ENCODE assay signal across 13 cellular contexts in the genomic region with DNA sequence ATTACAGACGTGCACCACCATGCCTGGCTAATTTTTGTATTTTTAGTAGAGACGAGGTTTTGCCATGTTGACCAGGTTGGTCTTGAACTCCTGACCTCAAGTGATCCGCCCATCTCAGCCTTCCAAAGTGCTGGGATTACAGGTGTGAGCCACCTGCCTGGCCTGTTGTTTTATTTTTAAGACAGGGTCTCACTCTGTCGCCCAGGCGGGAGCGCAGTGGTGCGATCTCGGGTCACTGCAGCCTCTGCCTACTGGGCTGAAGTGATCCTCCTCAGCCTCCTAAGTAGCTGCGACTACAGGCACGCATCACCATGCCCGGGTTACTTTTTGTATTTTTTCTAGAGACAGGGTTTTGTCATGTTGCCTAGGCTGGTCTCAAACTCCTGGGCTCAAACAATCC. TPM values are rescaled to one million over a fixed set of nuclear protein-coding genes. Genes with fewer than 3 reads are reported as not detected.
DNase-seq lines count a peak whose midpoint lies in the region; ATAC-seq, FAIRE-seq and TF ChIP-seq lines count a peak whose summit lies in the region.
"Not testable (repeated sequence)": the region's sequence is repeated elsewhere in the genome, so short reads cannot be mapped to it uniquely, and the experiment has no call there.
"Had no signal": no experiment of that assay in that cellular context is flagged by ENCODE, and none has a peak within 500 bp of the region (broad histone marks: within the 10 kb centered on the region; RNA-seq: fewer than 3 reads in every experiment).

No MANE protein-coding gene starts in this region.

- TF ChIP-seq POLR2A in HepG2 (IDR thresholded peaks at IDR 0.05; ENCODE audit: insufficient read depth in 1 of 2, low read depth in 2 of 2, low read length in 2 of 2); sigmoid colon (IDR thresholded peaks at IDR 0.05): not testable (repeated sequence)

- not testable (repeated sequence) for TF ChIP-seq CTCF in DOHH2 (IDR thresholded peaks at IDR 0.05; ENCODE audit: low read depth, low read length, poor library complexity, severe bottlenecking); KMS-11 (conservative IDR thresholded peaks at IDR 0.05; ENCODE audit: low read depth, low read length); OCI-LY7 (conservative IDR thresholded peaks at IDR 0.05; ENCODE audit: low read length); VCaP (conservative IDR thresholded peaks at IDR 0.05); brain (conservative IDR thresholded peaks at IDR 0.05); HepG2 (CRISPR knock-in tag; IDR thresholded peaks at IDR 0.05); sigmoid colon (IDR thresholded peaks at IDR 0.05)

- H3K4me2 ChIP-seq in DOHH2 (ENCODE audit: low read length): peak overlapping the region; percentile 41
- not testable (repeated sequence) for H3K4me2 ChIP-seq in KMS-11
- peak overlapping the region; percentile 46; the same call in 1 of the 2 replicates for H3K4me2 ChIP-seq in OCI-LY7 (ENCODE audit: low read length)
- H3K4me2 ChIP-seq in HepG2 (ENCODE audit: low read depth, low read length): 0 out of 2 replicates have a peak overlapping the region, but pooled peaks have one; percentile 71

- intact Hi-C loops in OCI-LY7 (cut with micrococcal nuclease; ENCODE audit: unreplicated experiment) (loop anchor here (1.0 to 10.0 kb wide), 4 partner anchors 25 to 608 kb away; partner anchors contain the start of gene POMGNT1), HepG2 (cut with micrococcal nuclease; ENCODE audit: unreplicated experiment) (loop anchor here (1.0 kb wide), 2 partner anchors 44 to 186 kb away; no protein-coding TSS in a partner anchor), sigmoid colon (cut with DNase I) (loop anchor here (1.0 kb wide), 1 partner anchor 186 kb away; no protein-coding TSS in a partner anchor)

- not testable (repeated sequence) for H3K27me3 ChIP-seq in DOHH2 (ENCODE audit: control insufficient read depth, low read length); KMS-11 (ENCODE audit: insufficient read depth, low read depth); HepG2 (ENCODE audit: control insufficient read depth in 1 of 2, insufficient read depth in 2 of 2, low read length in 2 of 2); sigmoid colon

- CTCF ChIA-PET in OCI-LY7 (lab: Charles Lee; ENCODE audit: unreplicated experiment) (interaction anchor here (0.9 to 1.9 kb wide), 8 partner anchors 12 to 293 kb away, joined by 3 to 13 read pairs (median 6); partner anchors contain the start of genes P3R3URF and POMGNT1), HepG2 (lab: Yijun Ruan, JAX; ENCODE audit: low intra/inter-chr PET ratio, low total read pairs) (interaction anchor here (2.3 to 3.7 kb wide), 2 partner anchors 43 to 186 kb away, joined by 21 to 43 read pairs; no protein-coding TSS in a partner anchor)

- H3F3A ChIP-seq in DOHH2 (ENCODE audit: control insufficient read depth, insufficient read depth): not testable (repeated sequence)

- H3K27ac ChIP-seq in DOHH2 (ENCODE audit: low read depth, low read length); KMS-11; HepG2 (ENCODE audit: extremely low read length, insufficient read depth, low read length): not testable (repeated sequence)
- peak overlapping the region; percentile 22 for H3K27ac ChIP-seq in OCI-LY7 (ENCODE audit: low read depth, low read length, poor library complexity, severe bottlenecking)
- H3K27ac ChIP-seq in VCaP: peak overlapping the region; percentile 31
- peak overlapping the region in 3 of 4 donors; percentile 2 to 14 (median 9) for H3K27ac ChIP-seq in sigmoid colon

- H4K20me1 ChIP-seq in DOHH2 (ENCODE audit: control insufficient read depth, insufficient read depth, low read depth, low read length); KMS-11 (ENCODE audit: insufficient read depth); OCI-LY7 (ENCODE audit: insufficient read depth, low read length); HepG2 (ENCODE audit: insufficient read depth, low read length): not testable (repeated sequence)

- peak overlapping the region; percentile 62 for H2AFZ ChIP-seq in KMS-11 (ENCODE audit: low read depth)
- H2AFZ ChIP-seq in OCI-LY7 (ENCODE audit: low read length): peak overlapping the region; percentile 57
- H2AFZ ChIP-seq in HepG2 (ENCODE audit: low read length): not testable (repeated sequence)

- not testable (repeated sequence) for H3K36me3 ChIP-seq in DOHH2 (ENCODE audit: control insufficient read depth, low read length); KMS-11 (ENCODE audit: insufficient read depth); OCI-LY7 (ENCODE audit: insufficient read depth, low read length); HepG2 (replicated peaks in 1 of 2; ENCODE audit: control insufficient read depth in 1 of 2, insufficient read depth in 2 of 2, low read length in 2 of 2); sigmoid colon

- not testable (repeated sequence) for H3K9ac ChIP-seq in KMS-11; HepG2 (ENCODE audit: insufficient read depth, low read depth, low read length)

- not testable (repeated sequence) for H3K36me3 Mint-ChIP-seq in brain

- H3K27me3 Mint-ChIP-seq in brain: not testable (repeated sequence)

- H3K9me3 Mint-ChIP-seq in brain: not testable (repeated sequence)

- H3K79me2 ChIP-seq in DOHH2 (ENCODE audit: control insufficient read depth, low read length); KMS-11 (ENCODE audit: insufficient read depth, low read depth); OCI-LY7 (ENCODE audit: insufficient read depth, low read depth, low read length); HepG2 (ENCODE audit: insufficient read depth, low read length): not testable (repeated sequence)

- not testable (repeated sequence) for BruUV-seq in OCI-LY7 (replicated peaks; lab: Mats Ljungman, UMichigan); HepG2 (replicated peaks; lab: Mats Ljungman, UMichigan)

- peak; percentile 39 for DNase-seq in OCI-LY7 (ENCODE audit: low spot score)
- not testable (repeated sequence) for DNase-seq in HepG2 (ENCODE audit: low spot score); sigmoid colon

- not testable (repeated sequence) for H3K4me3 ChIP-seq in DOHH2 (ENCODE audit: low read length); KMS-11 (IDR thresholded peaks at IDR 0.05; ENCODE audit: insufficient read depth, low read depth, low read length); OCI-LY7 (ENCODE audit: low read depth, low read length, poor library complexity, severe bottlenecking); HepG2 (replicated peaks in 1 of 3; ENCODE audit: insufficient read depth in 1 of 3, low read depth in 2 of 3, low read length in 3 of 3); sigmoid colon

- not testable (repeated sequence) for ATAC-seq in HepG2

- not testable (repeated sequence) for TF ChIP-seq RAD21 in HepG2 (CRISPR knock-in tag; IDR thresholded peaks at IDR 0.05)

- not testable (repeated sequence) for H3K9me3 ChIP-seq in DOHH2 (ENCODE audit: control insufficient read depth, insufficient read depth, low read length); OCI-LY7 (ENCODE audit: low read length); HepG2 (ENCODE audit: low read length); sigmoid colon

- in situ Hi-C loops in HepG2 (cut with HindIII; ENCODE audit: extremely low pct_ligation_motif_present, low pct_unique_long_range_greater_than_20kb): loop anchor here (5.0 kb wide), 2 partner anchors 41 to 186 kb away; no protein-coding TSS in a partner anchor

- H3K9me2 ChIP-seq in DOHH2 (replicated peaks; ENCODE audit: control insufficient read depth, low read length); OCI-LY7 (ENCODE audit: insufficient read depth, low read length): not testable (repeated sequence)

- peaks cover 59% of the 10 kb centered on the region for H3K4me1 Mint-ChIP-seq in brain

- POLR2A ChIA-PET in OCI-LY7 (lab: Charles Lee): interaction anchor here (0.6 to 1.5 kb wide), 9 partner anchors 9 to 185 kb away, joined by 3 to 7 read pairs (median 4); partner anchors contain the start of gene POMGNT1
- POLR2A ChIA-PET in HepG2 (lab: Yijun Ruan, JAX): interaction anchor here (0.8 to 2.0 kb wide), 5 partner anchors 24 to 41 kb away, joined by 3 to 11 read pairs (median 3); partner anchors contain the start of genes POMGNT1 and RAD54L

- whole genome bisulfite sequencing in HepG2 (ENCODE audit: low lambda C conversion rate): 53% methylated on average over 11 of the region's 11 CpGs
- 74 to 83% methylated on average over 11 of the region's 11 CpGs for WGBS in sigmoid colon, 2 donors

- H3K4me1 ChIP-seq in DOHH2 (ENCODE audit: control insufficient read depth, low read length) (peaks cover 14% of the 10 kb centered on the region), OCI-LY7 (ENCODE audit: insufficient read depth, low read length, poor library complexity, severe bottlenecking) (peaks cover 18% of the 10 kb centered on the region), HepG2 (ENCODE audit: insufficient read depth, low read length) (peaks cover 51% of the 10 kb centered on the region)
- not testable (repeated sequence) for H3K4me1 ChIP-seq in KMS-11 (ENCODE audit: low read depth, poor library complexity, severe bottlenecking); sigmoid colon

- not testable (repeated sequence) for FAIRE-seq in HepG2 (lab: Jason Lieb, UNC)

- peak overlapping the region; percentile 37 to 83 (median 69) for H3K27ac Mint-ChIP-seq in brain

- peak overlapping the region in 1 of 5 experiments; percentile 45 for H3K4me3 Mint-ChIP-seq in brain

- TF ChIP-seq EP300 in HepG2 (IDR thresholded peaks at IDR 0.05; ENCODE audit: low read depth in 2 of 2, low read length in 2 of 2); HepG2 (CRISPR knock-in tag; IDR thresholded peaks at IDR 0.05; ENCODE audit: borderline replicate concordance); sigmoid colon (IDR thresholded peaks at IDR 0.05): not testable (repeated sequence)

RNA-seq across cellular contexts. Expression of gene LURAP1, which starts 19.9 kb away (rescaled TPM):
- total RNA-seq in OCI-LY7 (2014; rRNA removed; shearing (Covaris generic)): 0.25 and 0.51 TPM in 2 replicates
- total RNA-seq in OCI-LY7 (2022) (0.17 and 0.20 TPM in 2 replicates), HepG2 (2016; rRNA removed; fragmentation: Illumina TruSeq; extraction: Trizol) (0.07 and 0.10 TPM in 2 replicates), sigmoid colon (10 to 100 TPM in 1 of 4 donors, 1 to 10 TPM in 3; 3.0 to 10.8 (median 9.2) TPM)
- polyA plus RNA-seq in brain (ENCODE audit: insufficient read depth, low read depth, low replicate concordance) (2.6 TPM), HepG2 (2011; rRNA removed) (0.05 and 0.09 TPM in 2 replicates), sigmoid colon (under 1 TPM in 2 of 3 donors, not detected in 1; 0.60 to 0.95 TPM)
- total RNA-seq in HepG2 (2016; cell fraction: cytosol; rRNA removed; fragmentation: Illumina TruSeq; extraction: Trizol; ENCODE audit: low read depth): 0.10 TPM in 1 of 2 replicates, not detected in the other
- 0.09 TPM in 1 of 2 replicates, not detected in the other for total RNA-seq in HepG2 (2016; cell fraction: insoluble cytoplasmic fraction; rRNA removed; fragmentation: Illumina TruSeq; extraction: Trizol)
- 0.10 and 0.19 TPM in 2 replicates for total RNA-seq in HepG2 (2016; cell fraction: membrane; rRNA removed; fragmentation: Illumina TruSeq; extraction: Trizol)
- total RNA-seq in HepG2 (2016; cell fraction: nucleus; rRNA removed; fragmentation: Illumina TruSeq; extraction: Trizol): not detected in 2 replicates
- polyA plus RNA-seq in HepG2 (2011; cell fraction: cytosol; rRNA removed): 0.07 TPM in 1 of 2 replicates, not detected in the other
- 0.07 TPM in 1 of 2 replicates, not detected in the other for polyA plus RNA-seq in HepG2 (2011; cell fraction: nucleus; rRNA removed)
- not detected in 2 replicates for polyA plus RNA-seq in HepG2 (2012)
- 0.09 TPM in 1 of 2 replicates, not detected in the other for polyA plus RNA-seq in HepG2 (2016; cell fraction: cytosol; fragmentation: Illumina TruSeq; extraction: Trizol; ENCODE audit: low read depth)
- polyA plus RNA-seq in HepG2 (2016; cell fraction: insoluble cytoplasmic fraction; fragmentation: Illumina TruSeq; extraction: Trizol; ENCODE audit: low read depth): 0.32 TPM in 1 of 2 replicates, not detected in the other
- 0.09 TPM in 1 of 2 replicates, not detected in the other for polyA plus RNA-seq in HepG2 (2016; cell fraction: membrane; fragmentation: Illumina TruSeq; extraction: Trizol; ENCODE audit: low read depth)
- polyA plus RNA-seq in HepG2 (2016; cell fraction: nucleus; fragmentation: Illumina TruSeq; extraction: Trizol; ENCODE audit: insufficient read depth, low read depth): 0.24 TPM in 1 of 2 replicates, not detected in the other
- polyA minus RNA-seq in HepG2 (2011; rRNA and poly(A)+ RNA removed; ENCODE audit: low replicate concordance): 0.20 TPM in 1 of 2 replicates, not detected in the other
- polyA minus RNA-seq in HepG2 (2011; cell fraction: cytosol; rRNA and poly(A)+ RNA removed): not detected in 2 replicates
- 0.26 and 0.37 TPM in 2 replicates for polyA minus RNA-seq in HepG2 (2011; cell fraction: nucleus; rRNA and poly(A)+ RNA removed)
- total RNA-seq: CD8-positive, alpha-beta memory T cell had no signal
- polyA plus RNA-seq: CD14-positive monocyte had no signal

RNA-seq across cellular contexts. Expression of gene RAD54L, which starts 24.5 kb away (rescaled TPM):
- 53.3 and 62.6 TPM in 2 replicates for total RNA-seq in OCI-LY7 (2014; rRNA removed; shearing (Covaris generic))
- total RNA-seq in OCI-LY7 (2022): 78.5 and 84.6 TPM in 2 replicates
- 15.8 TPM for polyA plus RNA-seq in brain (ENCODE audit: insufficient read depth, low read depth, low replicate concordance)
- 30.0 and 30.1 TPM in 2 replicates for total RNA-seq in HepG2 (2016; rRNA removed; fragmentation: Illumina TruSeq; extraction: Trizol)
- total RNA-seq in HepG2 (2016; cell fraction: cytosol; rRNA removed; fragmentation: Illumina TruSeq; extraction: Trizol; ENCODE audit: low read depth): 6.0 and 6.4 TPM in 2 replicates
- total RNA-seq in HepG2 (2016; cell fraction: insoluble cytoplasmic fraction; rRNA removed; fragmentation: Illumina TruSeq; extraction: Trizol): 25.4 and 26.8 TPM in 2 replicates
- total RNA-seq in HepG2 (2016; cell fraction: membrane; rRNA removed; fragmentation: Illumina TruSeq; extraction: Trizol): 16.3 and 17.5 TPM in 2 replicates
- 30.2 and 34.5 TPM in 2 replicates for total RNA-seq in HepG2 (2016; cell fraction: nucleus; rRNA removed; fragmentation: Illumina TruSeq; extraction: Trizol)
- 8.1 and 10.2 TPM in 2 replicates for polyA plus RNA-seq in HepG2 (2011; rRNA removed)
- 3.9 and 7.1 TPM in 2 replicates for polyA plus RNA-seq in HepG2 (2011; cell fraction: cytosol; rRNA removed)
- polyA plus RNA-seq in HepG2 (2011; cell fraction: nucleus; rRNA removed): 30.4 and 45.7 TPM in 2 replicates
- polyA plus RNA-seq in HepG2 (2012): 4.8 and 8.9 TPM in 2 replicates
- polyA plus RNA-seq in HepG2 (2016; cell fraction: cytosol; fragmentation: Illumina TruSeq; extraction: Trizol; ENCODE audit: low read depth): 3.8 TPM in 2 replicates
- polyA plus RNA-seq in HepG2 (2016; cell fraction: insoluble cytoplasmic fraction; fragmentation: Illumina TruSeq; extraction: Trizol; ENCODE audit: low read depth): 26.5 and 31.7 TPM in 2 replicates
- polyA plus RNA-seq in HepG2 (2016; cell fraction: membrane; fragmentation: Illumina TruSeq; extraction: Trizol; ENCODE audit: low read depth): 6.5 and 9.4 TPM in 2 replicates
- 84.2 and 90.7 TPM in 2 replicates for polyA plus RNA-seq in HepG2 (2016; cell fraction: nucleus; fragmentation: Illumina TruSeq; extraction: Trizol; ENCODE audit: insufficient read depth, low read depth)
- polyA minus RNA-seq in HepG2 (2011; rRNA and poly(A)+ RNA removed; ENCODE audit: low replicate concordance): 10.8 and 28.0 TPM in 2 replicates
- polyA minus RNA-seq in HepG2 (2011; cell fraction: cytosol; rRNA and poly(A)+ RNA removed): 5.3 and 6.1 TPM in 2 replicates
- 8.3 and 15.1 TPM in 2 replicates for polyA minus RNA-seq in HepG2 (2011; cell fraction: nucleus; rRNA and poly(A)+ RNA removed)
- not detected for total RNA-seq in sigmoid colon
- 10 to 100 TPM in 1 of 3 donors, 1 to 10 TPM in 1, not detected in 1; 1.4 to 11.2 TPM for polyA plus RNA-seq in sigmoid colon
- polyA plus RNA-seq: CD14-positive monocyte had no signal

RNA-seq across cellular contexts. Expression of gene POMGNT1, which starts 24.8 kb away (rescaled TPM):
- total RNA-seq in OCI-LY7 (2014; rRNA removed; shearing (Covaris generic)): 26.8 and 37.3 TPM in 2 replicates
- total RNA-seq in OCI-LY7 (2022) (30.8 and 33.7 TPM in 2 replicates), HepG2 (2016; rRNA removed; fragmentation: Illumina TruSeq; extraction: Trizol) (25.5 and 33.9 TPM in 2 replicates), sigmoid colon (10 to 100 TPM; 29.9 to 37.4 (median 33.5) TPM)
- polyA plus RNA-seq in brain (ENCODE audit: insufficient read depth, low read depth, low replicate concordance) (92.9 TPM), HepG2 (2011; rRNA removed) (46.8 and 60.2 TPM in 2 replicates), sigmoid colon (10 to 100 TPM in 1 of 3 donors, 1 to 10 TPM in 2; 5.5 to 19.8 (median 9.0) TPM)
- total RNA-seq in HepG2 (2016; cell fraction: cytosol; rRNA removed; fragmentation: Illumina TruSeq; extraction: Trizol; ENCODE audit: low read depth): 16.0 and 17.5 TPM in 2 replicates
- total RNA-seq in HepG2 (2016; cell fraction: insoluble cytoplasmic fraction; rRNA removed; fragmentation: Illumina TruSeq; extraction: Trizol): 21.6 and 40.7 TPM in 2 replicates
- total RNA-seq in HepG2 (2016; cell fraction: membrane; rRNA removed; fragmentation: Illumina TruSeq; extraction: Trizol): 39.7 and 42.0 TPM in 2 replicates
- total RNA-seq in HepG2 (2016; cell fraction: nucleus; rRNA removed; fragmentation: Illumina TruSeq; extraction: Trizol): 33.0 and 37.8 TPM in 2 replicates
- 45.3 and 46.5 TPM in 2 replicates for polyA plus RNA-seq in HepG2 (2011; cell fraction: cytosol; rRNA removed)
- polyA plus RNA-seq in HepG2 (2011; cell fraction: nucleus; rRNA removed): 90.5 and 95.3 TPM in 2 replicates
- polyA plus RNA-seq in HepG2 (2012): 26.4 and 33.1 TPM in 2 replicates
- 15.1 and 15.4 TPM in 2 replicates for polyA plus RNA-seq in HepG2 (2016; cell fraction: cytosol; fragmentation: Illumina TruSeq; extraction: Trizol; ENCODE audit: low read depth)
- polyA plus RNA-seq in HepG2 (2016; cell fraction: insoluble cytoplasmic fraction; fragmentation: Illumina TruSeq; extraction: Trizol; ENCODE audit: low read depth): 20.8 and 21.4 TPM in 2 replicates
- polyA plus RNA-seq in HepG2 (2016; cell fraction: membrane; fragmentation: Illumina TruSeq; extraction: Trizol; ENCODE audit: low read depth): 32.6 and 33.3 TPM in 2 replicates
- polyA plus RNA-seq in HepG2 (2016; cell fraction: nucleus; fragmentation: Illumina TruSeq; extraction: Trizol; ENCODE audit: insufficient read depth, low read depth): 62.5 and 72.6 TPM in 2 replicates
- 56.2 and 61.9 TPM in 2 replicates for polyA minus RNA-seq in HepG2 (2011; rRNA and poly(A)+ RNA removed; ENCODE audit: low replicate concordance)
- 15.2 and 19.3 TPM in 2 replicates for polyA minus RNA-seq in HepG2 (2011; cell fraction: cytosol; rRNA and poly(A)+ RNA removed)
- polyA minus RNA-seq in HepG2 (2011; cell fraction: nucleus; rRNA and poly(A)+ RNA removed): 26.4 and 33.8 TPM in 2 replicates

RNA-seq across cellular contexts. Expression of gene P3R3URF, which starts 46.8 kb away (rescaled TPM):
- total RNA-seq in OCI-LY7 (2014; rRNA removed; shearing (Covaris generic)): not detected in 2 replicates
- total RNA-seq in OCI-LY7 (2022): not detected in 2 replicates
- polyA plus RNA-seq in brain (ENCODE audit: insufficient read depth, low read depth, low replicate concordance): not detected
- not detected in 2 replicates for total RNA-seq in HepG2 (2016; rRNA removed; fragmentation: Illumina TruSeq; extraction: Trizol)
- total RNA-seq in HepG2 (2016; cell fraction: cytosol; rRNA removed; fragmentation: Illumina TruSeq; extraction: Trizol; ENCODE audit: low read depth): not detected in 2 replicates
- not detected in 2 replicates for total RNA-seq in HepG2 (2016; cell fraction: insoluble cytoplasmic fraction; rRNA removed; fragmentation: Illumina TruSeq; extraction: Trizol)
- not detected in 2 replicates for total RNA-seq in HepG2 (2016; cell fraction: membrane; rRNA removed; fragmentation: Illumina TruSeq; extraction: Trizol)
- total RNA-seq in HepG2 (2016; cell fraction: nucleus; rRNA removed; fragmentation: Illumina TruSeq; extraction: Trizol): not detected in 2 replicates
- not detected in 2 replicates for polyA plus RNA-seq in HepG2 (2011; rRNA removed)
- polyA plus RNA-seq in HepG2 (2011; cell fraction: cytosol; rRNA removed): not detected in 2 replicates
- not detected in 2 replicates for polyA plus RNA-seq in HepG2 (2011; cell fraction: nucleus; rRNA removed)
- polyA plus RNA-seq in HepG2 (2012): not detected in 2 replicates
- polyA plus RNA-seq in HepG2 (2016; cell fraction: cytosol; fragmentation: Illumina TruSeq; extraction: Trizol; ENCODE audit: low read depth): not detected in 2 replicates
- polyA plus RNA-seq in HepG2 (2016; cell fraction: insoluble cytoplasmic fraction; fragmentation: Illumina TruSeq; extraction: Trizol; ENCODE audit: low read depth): not detected in 2 replicates
- polyA plus RNA-seq in HepG2 (2016; cell fraction: membrane; fragmentation: Illumina TruSeq; extraction: Trizol; ENCODE audit: low read depth): not detected in 2 replicates
- polyA plus RNA-seq in HepG2 (2016; cell fraction: nucleus; fragmentation: Illumina TruSeq; extraction: Trizol; ENCODE audit: insufficient read depth, low read depth): not detected in 2 replicates
- polyA minus RNA-seq in HepG2 (2011; rRNA and poly(A)+ RNA removed; ENCODE audit: low replicate concordance): not detected in 2 replicates
- not detected in 2 replicates for polyA minus RNA-seq in HepG2 (2011; cell fraction: cytosol; rRNA and poly(A)+ RNA removed)
- not detected in 2 replicates for polyA minus RNA-seq in HepG2 (2011; cell fraction: nucleus; rRNA and poly(A)+ RNA removed)
- total RNA-seq in sigmoid colon: not detected
- polyA plus RNA-seq in sigmoid colon: not detected
- total RNA-seq: A673; CD8-positive, alpha-beta memory T cell; HT1080; SK-MEL-5; T-cell had no signal
- polyA plus RNA-seq: CD14-positive monocyte; CD8-positive, alpha-beta memory T cell had no signal

RNA-seq across cellular contexts. Expression of gene TSPAN1, which starts 48.2 kb away (rescaled TPM):
- not detected in 2 replicates for total RNA-seq in OCI-LY7 (2014; rRNA removed; shearing (Covaris generic))
- total RNA-seq in OCI-LY7 (2022) (not detected in 2 replicates), HepG2 (2016; rRNA removed; fragmentation: Illumina TruSeq; extraction: Trizol) (1.2 and 1.7 TPM in 2 replicates), sigmoid colon (1 to 10 TPM in 2 of 4 donors, under 1 TPM in 2; 0.95 to 8.9 (median 2.2) TPM)
- polyA plus RNA-seq in brain (ENCODE audit: insufficient read depth, low read depth, low replicate concordance) (9.4 TPM), HepG2 (2011; rRNA removed) (2.9 and 4.5 TPM in 2 replicates), sigmoid colon (1,000 to 10,000 TPM in 1 of 3 donors, 100 to 1,000 TPM in 2; 300 to 1,233 (median 443) TPM)
- total RNA-seq in HepG2 (2016; cell fraction: cytosol; rRNA removed; fragmentation: Illumina TruSeq; extraction: Trizol; ENCODE audit: low read depth): 1.0 and 1.2 TPM in 2 replicates
- 1.00 and 2.0 TPM in 2 replicates for total RNA-seq in HepG2 (2016; cell fraction: insoluble cytoplasmic fraction; rRNA removed; fragmentation: Illumina TruSeq; extraction: Trizol)
- 0.87 and 1.8 TPM in 2 replicates for total RNA-seq in HepG2 (2016; cell fraction: membrane; rRNA removed; fragmentation: Illumina TruSeq; extraction: Trizol)
- 1.2 and 2.3 TPM in 2 replicates for total RNA-seq in HepG2 (2016; cell fraction: nucleus; rRNA removed; fragmentation: Illumina TruSeq; extraction: Trizol)
- polyA plus RNA-seq in HepG2 (2011; cell fraction: cytosol; rRNA removed): 4.0 and 5.3 TPM in 2 replicates
- polyA plus RNA-seq in HepG2 (2011; cell fraction: nucleus; rRNA removed): 4.9 and 5.5 TPM in 2 replicates
- polyA plus RNA-seq in HepG2 (2012): 1.6 and 2.4 TPM in 2 replicates
- 0.80 and 1.7 TPM in 2 replicates for polyA plus RNA-seq in HepG2 (2016; cell fraction: cytosol; fragmentation: Illumina TruSeq; extraction: Trizol; ENCODE audit: low read depth)
- 1.6 and 2.5 TPM in 2 replicates for polyA plus RNA-seq in HepG2 (2016; cell fraction: insoluble cytoplasmic fraction; fragmentation: Illumina TruSeq; extraction: Trizol; ENCODE audit: low read depth)
- 0.85 and 1.3 TPM in 2 replicates for polyA plus RNA-seq in HepG2 (2016; cell fraction: membrane; fragmentation: Illumina TruSeq; extraction: Trizol; ENCODE audit: low read depth)
- polyA plus RNA-seq in HepG2 (2016; cell fraction: nucleus; fragmentation: Illumina TruSeq; extraction: Trizol; ENCODE audit: insufficient read depth, low read depth): 5.9 and 6.2 TPM in 2 replicates
- 8.7 and 82.7 TPM in 2 replicates for polyA minus RNA-seq in HepG2 (2011; rRNA and poly(A)+ RNA removed; ENCODE audit: low replicate concordance)
- polyA minus RNA-seq in HepG2 (2011; cell fraction: cytosol; rRNA and poly(A)+ RNA removed): 2.0 and 2.4 TPM in 2 replicates
- 3.3 and 4.5 TPM in 2 replicates for polyA minus RNA-seq in HepG2 (2011; cell fraction: nucleus; rRNA and poly(A)+ RNA removed)
- total RNA-seq: A673; CD8-positive, alpha-beta memory T cell; SK-MEL-5 had no signal
- polyA plus RNA-seq: CD14-positive monocyte; CD8-positive, alpha-beta memory T cell had no signal

Comparison
In these comparisons a context has a peak if more than half of its experiments do, and no peak if none do; other contexts are left out.
1. RNA of gene RAD54L, which starts 24.5 kb away (total RNA-seq): 53.3 to 84.6 TPM in OCI-LY7 and 6.0 to 34.5 TPM in HepG2; not detected in sigmoid colon; every median in the first group is over 4 times any median in the second.